In genomic region chr12:33166260-33166659, GRCh38 we compare ENCODE assay signal across 2 cellular contexts.
A peak's percentile ranks its signal among the peaks of the same experiment; 100 is the strongest.
DNase-seq lines count a peak whose midpoint lies in the region; ATAC-seq and TF ChIP-seq lines count a peak whose summit lies in the region.
"Not testable (repeated sequence)": the region's sequence is repeated elsewhere in the genome, so short reads cannot be mapped to it uniquely, and the experiment has no call there.

No MANE protein-coding gene starts in this region.

- H3K36me3 Mint-ChIP-seq in WTC11 = peaks cover 20% of the 10 kb centered on the region

- H3K36me3 ChIP-seq in HEK293 (ENCODE audit: control insufficient read depth in 2 of 2, insufficient read depth in 1 of 2, low read length in 2 of 2) = not testable (repeated sequence)

- CTCF ChIA-PET in HEK293 (lab: Yijun Ruan, JAX); WTC11 (lab: Charles Lee): not testable (repeated sequence)

- peaks cover 62% of the 10 kb centered on the region for H3K9me3 Mint-ChIP-seq in WTC11

- ATAC-seq in WTC11 = not testable (repeated sequence)

- POLR2A ChIA-PET in HEK293 (lab: Yijun Ruan, JAX); WTC11 (lab: Charles Lee): not testable (repeated sequence)

- not testable (repeated sequence) for H3K4me3 Mint-ChIP-seq in WTC11

- not testable (repeated sequence) for H3K27ac ChIP-seq in HEK293 (ENCODE audit: extremely low read depth, low read depth, low read length)

- not testable (repeated sequence) for H3K4me1 Mint-ChIP-seq in WTC11

- not testable (repeated sequence) for H3K9me3 ChIP-seq in HEK293 (ENCODE audit: control insufficient read depth, insufficient read depth, low read depth, low read length)

- TF ChIP-seq CTCF in HEK293 (tag by site-specific recombination; IDR thresholded peaks at IDR 0.05); WTC11 (IDR thresholded peaks at IDR 0.05): not testable (repeated sequence)

- DNase-seq in WTC11 (ENCODE audit: low spot score) = not testable (repeated sequence)

- not testable (repeated sequence) for H3K27me3 Mint-ChIP-seq in WTC11 (ENCODE audit: low read depth)

- H3K4me3 ChIP-seq in HEK293 (ENCODE audit: low read depth, low read length) = not testable (repeated sequence)

- not testable (repeated sequence) for H3K4me1 ChIP-seq in HEK293 (ENCODE audit: control insufficient read depth, insufficient read depth, low read length)

- not testable (repeated sequence) for H3K27ac Mint-ChIP-seq in WTC11

TF ChIP-seq in HEK293, 187 proteins besides CTCF, POLR2A, EP300 and RAD21 (continues in another document):
- TF ChIP-seq ZNF558 (tag by site-specific recombination; IDR thresholded peaks at IDR 0.05) = 0 out of 2 replicates have a peak, but pooled peaks have one; percentile 54
- peak; percentile 84 for TF ChIP-seq ZBTB11 (tag by site-specific recombination; conservative IDR thresholded peaks at IDR 0.05; ENCODE audit: low read depth)
- TF ChIP-seq ZNF629 (tag by site-specific recombination; IDR thresholded peaks at IDR 0.05) = 0 out of 2 replicates have a peak, but pooled peaks have one; percentile 36
- 0 out of 2 replicates have a peak, but pooled peaks have one; percentile 55 for TF ChIP-seq ZNF292 (tag by site-specific recombination; IDR thresholded peaks at IDR 0.05; ENCODE audit: borderline replicate concordance, low read depth)
- peak; percentile 22; the same call in 1 of the 2 replicates for TF ChIP-seq GLI2 (tag by site-specific recombination; IDR thresholded peaks at IDR 0.05; ENCODE audit: borderline replicate concordance, low read depth)
- peak; percentile 71 for TF ChIP-seq ZXDB (tag by site-specific recombination; IDR thresholded peaks at IDR 0.05)
- peak; percentile 63; the same call in 1 of the 2 replicates for TF ChIP-seq ZNF560 (tag by site-specific recombination; IDR thresholded peaks at IDR 0.05; ENCODE audit: borderline replicate concordance)
- TF ChIP-seq ZBTB21 (tag by site-specific recombination; IDR thresholded peaks at IDR 0.05) = 0 out of 2 replicates have a peak, but pooled peaks have one; percentile 13
- TF ChIP-seq ZNF555 (tag by site-specific recombination; conservative IDR thresholded peaks at IDR 0.05) = peak; percentile 81
- TF ChIP-seq ZNF664 (tag by site-specific recombination; IDR thresholded peaks at IDR 0.05) = 0 out of 2 replicates have a peak, but pooled peaks have one; percentile 29
- peak; percentile 44; the same call in 1 of the 2 replicates for TF ChIP-seq ZNF140 (tag by site-specific recombination; IDR thresholded peaks at IDR 0.05)
- peak; percentile 49 for TF ChIP-seq ZNF654 (tag by site-specific recombination; IDR thresholded peaks at IDR 0.05; ENCODE audit: low read depth)
- peak; percentile 63; the same call in 1 of the 2 replicates for TF ChIP-seq ZNF623 (tag by site-specific recombination; IDR thresholded peaks at IDR 0.05)

TF ChIP-seq in WTC11, 78 proteins besides CTCF, POLR2A, EP300 and RAD21:
- TF ChIP-seq HMGA2 (CRISPR knock-in tag; IDR thresholded peaks at IDR 0.05) = peak; percentile 77
